Comparison of ENCODE assay signal across 15 cellular contexts in genomic region chr22:38335077-38335476, GRCh38. TPM values are rescaled to one million over a fixed set of nuclear protein-coding genes. Genes with fewer than 3 reads are reported as not detected.
DNase-seq lines count a peak whose midpoint lies in the region; ATAC-seq and TF ChIP-seq lines count a peak whose summit lies in the region.
"Had no signal": no experiment of that assay in that cellular context is flagged by ENCODE, and none has a peak within 500 bp of the region (broad histone marks: within the 10 kb centered on the region; RNA-seq: fewer than 3 reads in every experiment).

No MANE protein-coding gene starts in this region.

- TF ChIP-seq CTCF in PC-3 (conservative IDR thresholded peaks at IDR 0.05; ENCODE audit: low read depth, low read length), result no peak
- no peak for TF ChIP-seq CTCF in neutrophil (IDR thresholded peaks at IDR 0.05)

- H3K9me2 ChIP-seq in PC-3 (replicated peaks; ENCODE audit: low read length), result no peaks in the 10 kb centered on the region

- H3K27me3 ChIP-seq in PC-3 (ENCODE audit: low read length) (no peaks in the 10 kb centered on the region), neutrophil (peaks cover 6% of the 10 kb centered on the region)
- H3K27me3 ChIP-seq: Peyer's patch, vagina had no signal

- ATAC-seq in PC-3 (no peak), esophagus mucosa (peak; percentile 10), GM21423 (IDR thresholded peaks at IDR 0.05; ENCODE audit: unreplicated experiment) (no peak)

- H2AFZ ChIP-seq in PC-3 (ENCODE audit: low read length), result no peak overlapping the region

- DNase-seq in PC-3 (peak; percentile 25), T-helper 1 cell (no peak)
- no peak for DNase-seq in activated CD8-positive, alpha-beta memory T cell treated with anti-CD3 and anti-CD28 coated beads for 24 hours
- DNase-seq: caudate nucleus, endodermal cell, heart left ventricle, left colon, NCI-H2029 treated with DMSO at 0.1 percent for 48 hours, NCI-H526, Peyer's patch had no signal

- no peaks in the 10 kb centered on the region for H4K20me1 ChIP-seq in PC-3 (ENCODE audit: low read length)

- H3K4me3 ChIP-seq in PC-3 (ENCODE audit: low read length), result no peak overlapping the region
- peak overlapping the region in 1 of 2 experiments; percentile 71 for H3K4me3 ChIP-seq in neutrophil (ENCODE audit: low read depth in 1 of 2, low read length in 1 of 2)

- no peaks in the 10 kb centered on the region for H3F3A ChIP-seq in PC-3 (ENCODE audit: low read length, unreplicated experiment)

- H3K4me1 ChIP-seq in ES-I3 (ENCODE audit: insufficient read depth, low read length), result peaks cover 9% of the 10 kb centered on the region
- H3K4me1 ChIP-seq in PC-3 (ENCODE audit: insufficient read depth, low read length), result peaks cover 13% of the 10 kb centered on the region; the same call in 1 of the 2 replicates
- H3K4me1 ChIP-seq in neutrophil (ENCODE audit: control insufficient read depth in 1 of 2, insufficient read depth in 1 of 2, low read depth in 1 of 2, low read length in 1 of 2), result peaks cover 16% of the 10 kb centered on the region in 2 experiments

- H3K36me3 ChIP-seq in ES-I3 (ENCODE audit: insufficient read depth, low read length) (no peaks in the 10 kb centered on the region), PC-3 (ENCODE audit: low read depth, low read length) (no peaks in the 10 kb centered on the region), neutrophil (no peaks in the 10 kb centered on the region)
- H3K36me3 ChIP-seq: heart left ventricle, Peyer's patch, vagina had no signal

- intact Hi-C loops in PC-3 (cut with micrococcal nuclease), result no loop called here

- no peaks in the 10 kb centered on the region for H3K79me2 ChIP-seq in PC-3 (ENCODE audit: low read length)

- H3K9me3 ChIP-seq in ES-I3 (ENCODE audit: control insufficient read depth, insufficient read depth, low read length) (no peaks in the 10 kb centered on the region), PC-3 (ENCODE audit: low read length) (no peaks in the 10 kb centered on the region), neutrophil (no peaks in the 10 kb centered on the region)
- H3K9me3 ChIP-seq: heart left ventricle, Peyer's patch, vagina had no signal

- no peak overlapping the region for H3K4me2 ChIP-seq in PC-3 (ENCODE audit: low read length)

- CTCF ChIA-PET in PC-3 (lab: Charles Lee), result interaction anchor here (0.7 kb wide), 1 partner anchor 283 kb away, joined by 3 read pairs; no protein-coding TSS in a partner anchor

- H3K9ac ChIP-seq in ES-I3 (ENCODE audit: low read depth, low read length) (peak overlapping the region; percentile 71; the same call in 1 of the 2 replicates), PC-3 (ENCODE audit: low read length) (no peak overlapping the region)

- H3K27ac ChIP-seq in PC-3 (ENCODE audit: low read length) (no peak overlapping the region), neutrophil (peak overlapping the region; percentile 80)
- H3K27ac ChIP-seq: heart left ventricle, Peyer's patch, vagina had no signal

- POLR2A ChIA-PET in PC-3 (lab: Charles Lee; ENCODE audit: unreplicated experiment), result no interaction called here

- no TSS peak for BruUV-seq in PC-3 (replicated peaks; lab: Mats Ljungman, UMichigan)

RNA-seq across cellular contexts. Expression of gene CSNK1E, which starts 17.8 kb away (rescaled TPM):
- total RNA-seq in PC-3 (2014; rRNA removed) (147 and 179 TPM in 2 replicates), esophagus mucosa (71.0 TPM)
